In genomic region chr13:45718063-45718462, GRCh38 we compare ENCODE assay signal across 8 cellular contexts. TPM values are rescaled to one million over a fixed set of nuclear protein-coding genes. Genes with fewer than 3 reads are reported as not detected.
A peak's percentile ranks its signal among the peaks of the same experiment; 100 is the strongest.
DNase-seq lines count a peak whose midpoint lies in the region; ATAC-seq, FAIRE-seq and TF ChIP-seq lines count a peak whose summit lies in the region.

No MANE protein-coding gene starts in this region.

- no peaks in the 10 kb centered on the region for H3K4me1 ChIP-seq in BE2C

- no peaks in the 10 kb centered on the region for H3K27me3 ChIP-seq in BE2C

- DNase-seq in BE2C (no peak), GM19240 (ENCODE audit: insufficient read length, low spot score) (peak; percentile 67), NCI-H69 (lab: John Stamatoyannopoulos, UW) (peak; percentile 35), erythroblast (lab: John Stamatoyannopoulos, UW) (peak; percentile 31), urothelium cell line (ENCODE audit: low spot score) (peak; percentile 13)

- FAIRE-seq in urothelium cell line (lab: Jason Lieb, UNC), result no peak

- H3K9me3 ChIP-seq in BE2C, result no peaks in the 10 kb centered on the region

- ATAC-seq in HG03139 (IDR thresholded peaks at IDR 0.05; ENCODE audit: unreplicated experiment), result no peak
- no peak for ATAC-seq in GM21528 (IDR thresholded peaks at IDR 0.05; ENCODE audit: low FRiP score, unreplicated experiment)
- ATAC-seq in HG03469 (IDR thresholded peaks at IDR 0.05; ENCODE audit: unreplicated experiment), result no peak

- no peak overlapping the region for H3K4me3 ChIP-seq in BE2C (ENCODE audit: low read depth, low read length)

- TF ChIP-seq CTCF in BE2C (IDR thresholded peaks at IDR 0.05; ENCODE audit: low read depth, low read length), result peak; percentile 56

- no peaks in the 10 kb centered on the region for H3K36me3 ChIP-seq in BE2C

- TF ChIP-seq POLR2A in erythroblast (IDR thresholded peaks at IDR 0.05; ENCODE audit: low read length), result no peak

RNA-seq across cellular contexts. Expression of gene CBY2, which starts 15.9 kb away (rescaled TPM):
- not detected for polyA plus RNA-seq in BE2C (2012; ENCODE audit: insufficient read depth, insufficient read length, low read depth)
